In the genomic region with DNA sequence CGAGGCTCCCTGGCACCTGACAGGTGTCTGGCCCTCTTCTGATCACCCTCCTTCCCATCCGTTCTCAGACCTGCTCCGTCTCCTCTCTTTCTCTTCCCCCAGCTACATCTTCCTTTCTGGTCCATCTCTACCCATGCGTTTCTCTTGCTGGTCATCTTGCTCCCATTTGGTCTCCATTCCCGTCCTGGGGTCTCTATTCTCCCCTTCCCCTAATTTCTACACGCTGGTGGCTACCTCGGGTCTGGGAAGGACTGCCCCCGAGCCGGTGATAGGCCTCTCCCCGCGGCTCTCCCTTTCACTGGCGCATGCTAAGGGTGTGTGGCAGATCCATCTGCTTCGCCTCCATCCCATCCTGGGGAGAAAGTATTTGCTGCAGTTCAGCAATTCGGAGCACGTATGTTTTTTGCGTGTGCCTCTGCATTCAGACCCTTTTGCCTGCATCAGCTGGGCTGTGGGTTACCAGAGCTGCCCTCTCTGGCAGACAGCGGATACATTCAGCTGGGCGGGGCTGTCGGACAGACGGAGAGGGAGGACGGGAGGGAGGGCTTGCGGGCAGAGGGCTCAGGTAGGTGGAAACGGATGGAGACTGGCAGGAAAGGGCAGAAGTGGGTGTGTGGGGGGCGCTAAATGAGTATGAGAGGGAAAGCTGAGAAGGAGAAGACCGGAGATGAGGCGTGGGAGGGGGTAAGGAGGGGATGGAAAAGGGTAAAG, we compare ENCODE assay signal across 9 cellular contexts. TPM values are rescaled to one million over a fixed set of nuclear protein-coding genes. Genes with fewer than 3 reads are reported as not detected.
DNase-seq lines count a peak whose midpoint lies in the region; ATAC-seq and TF ChIP-seq lines count a peak whose summit lies in the region.
"Had no signal": no experiment of that assay in that cellular context is flagged by ENCODE, and none has a peak within 500 bp of the region (broad histone marks: within the 10 kb centered on the region; RNA-seq: fewer than 3 reads in every experiment).

No MANE protein-coding gene starts in this region.

- no peaks in the 10 kb centered on the region; the same call in 1 of the 2 replicates for H4K20me1 ChIP-seq in GM23338 (replicated peaks; ENCODE audit: insufficient read depth)

- peaks cover 19% of the 10 kb centered on the region for H3K27me3 Mint-ChIP-seq in GM23338 (ENCODE audit: insufficient read depth, low read depth, poor library complexity)
- no peaks in the 10 kb centered on the region for H3K27me3 Mint-ChIP-seq in activated T-helper 1 cell treated with anti-CD3 and anti-CD28 coated beads, Interleukin-12 subunit alpha, Interleukin-12 subunit beta, Interleukin-2, Interleukin-4 antibody, amounts not matched to agents 30 ng/mL and 10 ng/mL and 1 ng/mL, durations not matched to agents 14 hours and 24 hours and 36 hours (ENCODE audit: insufficient read depth)
- H3K27me3 Mint-ChIP-seq in naive thymus-derived CD8-positive, alpha-beta T cell, result no peaks in the 10 kb centered on the region

- H3K27me3 ChIP-seq in GM23338 (ENCODE audit: insufficient read depth), result no peaks in the 10 kb centered on the region
- H3K27me3 ChIP-seq in thyroid gland, result no peaks in the 10 kb centered on the region

- WGBS in thyroid gland, 2 donors, result 3% methylated on average over 26 of the region's 26 CpGs

- H3K4me3 ChIP-seq in GM23338 (peak overlapping the region; percentile 97), thyroid gland (replicated peaks in 1 of 3) (peak overlapping the region; percentile 3 to 68 (median 67))

- TF ChIP-seq POLR2A in thyroid gland (IDR thresholded peaks at IDR 0.05), result peak in 1 of 2 donors; percentile 13

- no peaks in the 10 kb centered on the region; the same call in 2 of the 3 replicates for H3K9me3 Mint-ChIP-seq in GM23338
- no peaks in the 10 kb centered on the region for H3K9me3 Mint-ChIP-seq in activated T-helper 1 cell treated with anti-CD3 and anti-CD28 coated beads, Interleukin-12 subunit alpha, Interleukin-12 subunit beta, Interleukin-2, Interleukin-4 antibody, amounts not matched to agents 30 ng/mL and 10 ng/mL and 1 ng/mL, durations not matched to agents 14 hours and 24 hours and 36 hours
- no peaks in the 10 kb centered on the region for H3K9me3 Mint-ChIP-seq in naive thymus-derived CD8-positive, alpha-beta T cell

- peak; percentile 73 for ATAC-seq in GM23338
- peak; percentile 29 to 42 for ATAC-seq in naive thymus-derived CD8-positive, alpha-beta T cell

- TF ChIP-seq CTCF in GM23338 (conservative IDR thresholded peaks at IDR 0.05; ENCODE audit: low read depth in 2 of 2) (no peak), thyroid gland (IDR thresholded peaks at IDR 0.05) (no peak)

- H3K36me3 ChIP-seq in GM23338 (ENCODE audit: insufficient read depth) (no peaks in the 10 kb centered on the region), thyroid gland (peaks cover 1 to 11% of the 10 kb centered on the region in 2 donors)

- DNase-seq in COLO668 (lab: John Stamatoyannopoulos, UW; ENCODE audit: unreplicated experiment) (peak; percentile 49), GM23338 (ENCODE audit: low spot score) (peak; percentile 78), NCI-H69 (lab: John Stamatoyannopoulos, UW) (peak; percentile 89), fibroblast of gingiva (ENCODE audit: low read depth) (peak; percentile 21), thyroid gland (peak; percentile 71 to 73), CD1c-positive myeloid dendritic cell (ENCODE audit: extremely low spot score) (no peak)
- peak; percentile 48 for DNase-seq in activated T-helper 1 cell treated with anti-CD3 and anti-CD28 coated beads, Interleukin-12 subunit alpha, Interleukin-12 subunit beta, Interleukin-2, Interleukin-4 antibody, amounts not matched to agents 30 ng/mL and 10 ng/mL and 1 ng/mL, durations not matched to agents 14 hours and 24 hours and 36 hours (ENCODE audit: low spot score)
- DNase-seq in naive thymus-derived CD8-positive, alpha-beta T cell, result peak in 5 of 10 donors; percentile 27 to 38 (median 36)

- no peaks in the 10 kb centered on the region for H3K9me3 ChIP-seq in thyroid gland

- peak overlapping the region; percentile 88 for H3K4me3 Mint-ChIP-seq in GM23338
- peak overlapping the region; percentile 96 for H3K4me3 Mint-ChIP-seq in activated T-helper 1 cell treated with anti-CD3 and anti-CD28 coated beads, Interleukin-12 subunit alpha, Interleukin-12 subunit beta, Interleukin-2, Interleukin-4 antibody, amounts not matched to agents 30 ng/mL and 10 ng/mL and 1 ng/mL, durations not matched to agents 14 hours and 24 hours and 36 hours
- peak overlapping the region; percentile 91 to 99 (median 95) for H3K4me3 Mint-ChIP-seq in naive thymus-derived CD8-positive, alpha-beta T cell

- peaks cover 16% of the 10 kb centered on the region for H3K4me1 ChIP-seq in GM23338 (ENCODE audit: insufficient read depth)
- H3K4me1 ChIP-seq in thyroid gland, result peaks cover 14 to 17% of the 10 kb centered on the region in 2 donors

- H2AFZ ChIP-seq in GM23338, result peak overlapping the region; percentile 95

- H3K27ac ChIP-seq in GM23338 (ENCODE audit: low read depth) (no peak overlapping the region), thyroid gland (peak overlapping the region; percentile 50 to 86 (median 69))

- intact Hi-C loops in activated T-helper 1 cell treated with anti-CD3 and anti-CD28 coated beads, Interleukin-12 subunit alpha, Interleukin-12 subunit beta, Interleukin-2, Interleukin-4 antibody, amounts not matched to agents 30 ng/mL and 10 ng/mL and 1 ng/mL, durations not matched to agents 14 hours and 24 hours and 36 hours (cut with micrococcal nuclease), result loop anchor here (1.0 to 5.0 kb wide), 5 partner anchors 18 to 639 kb away; a partner anchor contains a TSS
- intact Hi-C loops in thyroid gland (cut with DNase I), result no loop called here

- no peak overlapping the region for H3K27ac Mint-ChIP-seq in GM23338
- H3K27ac Mint-ChIP-seq in activated T-helper 1 cell treated with anti-CD3 and anti-CD28 coated beads, Interleukin-12 subunit alpha, Interleukin-12 subunit beta, Interleukin-2, Interleukin-4 antibody, amounts not matched to agents 30 ng/mL and 10 ng/mL and 1 ng/mL, durations not matched to agents 14 hours and 24 hours and 36 hours, result peak overlapping the region; percentile 91
- H3K27ac Mint-ChIP-seq in naive thymus-derived CD8-positive, alpha-beta T cell, result peak overlapping the region; percentile 60 to 96 (median 94)

- 0 out of 2 replicates have a peak, but pooled peaks cover 5% of the 10 kb centered on the region for H3K9me2 ChIP-seq in GM23338 (ENCODE audit: insufficient read depth)

- 0 out of 2 replicates have a peak, but pooled peaks cover 4% of the 10 kb centered on the region for H3F3A ChIP-seq in GM23338 (replicated peaks; ENCODE audit: low read depth)

- H3K79me2 ChIP-seq in GM23338 (replicated peaks; ENCODE audit: insufficient read depth), result no peaks in the 10 kb centered on the region

- POLR2A ChIA-PET in naive thymus-derived CD8-positive, alpha-beta T cell (lab: Charles Lee), result interaction anchor here (0.6 kb wide), 2 partner anchors 22 to 32 kb away, joined by 4 read pairs; no protein-coding TSS in a partner anchor

- peaks cover 28% of the 10 kb centered on the region for H3K4me1 Mint-ChIP-seq in GM23338
- H3K4me1 Mint-ChIP-seq in activated T-helper 1 cell treated with anti-CD3 and anti-CD28 coated beads, Interleukin-12 subunit alpha, Interleukin-12 subunit beta, Interleukin-2, Interleukin-4 antibody, amounts not matched to agents 30 ng/mL and 10 ng/mL and 1 ng/mL, durations not matched to agents 14 hours and 24 hours and 36 hours (ENCODE audit: low read depth), result peaks cover 37% of the 10 kb centered on the region
- peaks cover 29 to 48% (median 34%) of the 10 kb centered on the region in 4 donors for H3K4me1 Mint-ChIP-seq in naive thymus-derived CD8-positive, alpha-beta T cell

- H3K4me2 ChIP-seq in GM23338, result peak overlapping the region; percentile 100

- H3K36me3 Mint-ChIP-seq in GM23338 (ENCODE audit: low read depth), result peaks cover 12% of the 10 kb centered on the region
- H3K36me3 Mint-ChIP-seq in activated T-helper 1 cell treated with anti-CD3 and anti-CD28 coated beads, Interleukin-12 subunit alpha, Interleukin-12 subunit beta, Interleukin-2, Interleukin-4 antibody, amounts not matched to agents 30 ng/mL and 10 ng/mL and 1 ng/mL, durations not matched to agents 14 hours and 24 hours and 36 hours (ENCODE audit: low read depth), result peaks cover 33% of the 10 kb centered on the region
- H3K36me3 Mint-ChIP-seq in naive thymus-derived CD8-positive, alpha-beta T cell, result peaks cover 0 to 9% (median 0%) of the 10 kb centered on the region in 3 donors

RNA-seq across cellular contexts. Expression of a gene that starts 0.8 kb away (rescaled TPM):
- 27.9 and 46.9 TPM in 2 replicates for total RNA-seq in GM23338 (2014; rRNA removed; shearing (Covaris generic))
- polyA plus RNA-seq in GM23338 (2016; fragmentation: Nextera tagmentation; extraction: Ambion mirVana), result 5.0 and 5.8 TPM in 2 replicates
- 48.5 and 50.8 TPM in 2 replicates for total RNA-seq in activated T-helper 1 cell treated with anti-CD3 and anti-CD28 coated beads, Interleukin-12 subunit alpha, Interleukin-12 subunit beta, Interleukin-2, Interleukin-4 antibody, amounts not matched to agents 30 ng/mL and 10 ng/mL and 1 ng/mL, durations not matched to agents 14 hours and 24 hours and 36 hours
- 10 to 100 TPM; 21.7 to 24.8 TPM for total RNA-seq in naive thymus-derived CD8-positive, alpha-beta T cell
- 1 to 10 TPM; 2.9 to 6.4 (median 5.8) TPM for polyA plus RNA-seq in naive thymus-derived CD8-positive, alpha-beta T cell
- 10 to 100 TPM; 18.0 to 53.4 (median 37.3) TPM for total RNA-seq in thyroid gland

RNA-seq across cellular contexts. Expression of a gene that starts 2.3 kb away (rescaled TPM):
- total RNA-seq in GM23338 (2014; rRNA removed; shearing (Covaris generic)), result 3.0 TPM in 1 of 2 replicates, not detected in the other
- 0.73 and 1.2 TPM in 2 replicates for polyA plus RNA-seq in GM23338 (2016; fragmentation: Nextera tagmentation; extraction: Ambion mirVana)
- total RNA-seq in activated T-helper 1 cell treated with anti-CD3 and anti-CD28 coated beads, Interleukin-12 subunit alpha, Interleukin-12 subunit beta, Interleukin-2, Interleukin-4 antibody, amounts not matched to agents 30 ng/mL and 10 ng/mL and 1 ng/mL, durations not matched to agents 14 hours and 24 hours and 36 hours, result 0.51 TPM in 1 of 2 replicates, not detected in the other
- 1 to 10 TPM in 1 of 2 experiments, under 1 TPM in 1; 0.69 to 1.1 TPM for total RNA-seq in naive thymus-derived CD8-positive, alpha-beta T cell
- polyA plus RNA-seq in naive thymus-derived CD8-positive, alpha-beta T cell, result not detected
- total RNA-seq in thyroid gland, result 1 to 10 TPM in 2 of 4 donors, not detected in 2; 2.8 to 4.5 TPM
- total RNA-seq: NCI-H460 had no signal

RNA-seq across cellular contexts. Expression of a gene that starts 21.9 kb away (rescaled TPM):
- 8.8 and 10.0 TPM in 2 replicates for total RNA-seq in GM23338 (2014; rRNA removed; shearing (Covaris generic))
- polyA plus RNA-seq in GM23338 (2016; fragmentation: Nextera tagmentation; extraction: Ambion mirVana), result 7.3 and 9.1 TPM in 2 replicates
- 21.5 and 21.8 TPM in 2 replicates for total RNA-seq in activated T-helper 1 cell treated with anti-CD3 and anti-CD28 coated beads, Interleukin-12 subunit alpha, Interleukin-12 subunit beta, Interleukin-2, Interleukin-4 antibody, amounts not matched to agents 30 ng/mL and 10 ng/mL and 1 ng/mL, durations not matched to agents 14 hours and 24 hours and 36 hours
- 10 to 100 TPM; 20.7 to 24.1 TPM for total RNA-seq in naive thymus-derived CD8-positive, alpha-beta T cell
- polyA plus RNA-seq in naive thymus-derived CD8-positive, alpha-beta T cell, result 1 to 10 TPM; 3.7 to 5.7 (median 4.8) TPM
- total RNA-seq in thyroid gland, result 100 to 1,000 TPM in 1 of 4 donors, 10 to 100 TPM in 3; 39.2 to 153 (median 59.5) TPM

RNA-seq across cellular contexts. Expression of a gene that starts 38.7 kb away (rescaled TPM):
- total RNA-seq in GM23338 (2014; rRNA removed; shearing (Covaris generic)), result 6.1 and 8.8 TPM in 2 replicates
- 5.9 and 6.4 TPM in 2 replicates for polyA plus RNA-seq in GM23338 (2016; fragmentation: Nextera tagmentation; extraction: Ambion mirVana)
- 1.7 and 2.0 TPM in 2 replicates for total RNA-seq in activated T-helper 1 cell treated with anti-CD3 and anti-CD28 coated beads, Interleukin-12 subunit alpha, Interleukin-12 subunit beta, Interleukin-2, Interleukin-4 antibody, amounts not matched to agents 30 ng/mL and 10 ng/mL and 1 ng/mL, durations not matched to agents 14 hours and 24 hours and 36 hours
- total RNA-seq in naive thymus-derived CD8-positive, alpha-beta T cell, result 1 to 10 TPM; 1.4 to 1.5 TPM
- 1 to 10 TPM; 1.5 to 3.2 (median 2.5) TPM for polyA plus RNA-seq in naive thymus-derived CD8-positive, alpha-beta T cell
- total RNA-seq in thyroid gland, result 100 to 1,000 TPM; 132 to 545 (median 312) TPM

RNA-seq across cellular contexts. Expression of a gene that starts 58.5 kb away (rescaled TPM):
- 58.8 and 72.0 TPM in 2 replicates for total RNA-seq in GM23338 (2014; rRNA removed; shearing (Covaris generic))
- polyA plus RNA-seq in GM23338 (2016; fragmentation: Nextera tagmentation; extraction: Ambion mirVana), result 7.4 and 7.5 TPM in 2 replicates
- total RNA-seq in activated T-helper 1 cell treated with anti-CD3 and anti-CD28 coated beads, Interleukin-12 subunit alpha, Interleukin-12 subunit beta, Interleukin-2, Interleukin-4 antibody, amounts not matched to agents 30 ng/mL and 10 ng/mL and 1 ng/mL, durations not matched to agents 14 hours and 24 hours and 36 hours, result 39.9 and 42.4 TPM in 2 replicates
- total RNA-seq in naive thymus-derived CD8-positive, alpha-beta T cell, result 10 to 100 TPM; 30.8 to 31.2 TPM
- polyA plus RNA-seq in naive thymus-derived CD8-positive, alpha-beta T cell, result 10 to 100 TPM; 13.4 to 19.8 (median 14.1) TPM
- 10 to 100 TPM; 28.5 to 37.6 (median 32.8) TPM for total RNA-seq in thyroid gland
